1 cellular context compared by ENCODE assay signal in genomic region chr9:134267305-134268265, GRCh38.
TF ChIP-seq lines count a peak whose summit lies in the region.

No MANE protein-coding gene starts in this region.

TF ChIP-seq in WTC11, 78 proteins besides CTCF, POLR2A, EP300 and RAD21 (continued from another document):
- TF ChIP-seq AFF4 (CRISPR knock-in tag; IDR thresholded peaks at IDR 0.05; ENCODE audit: borderline replicate concordance): no peak
- TF ChIP-seq NFYB (CRISPR knock-in tag; conservative IDR thresholded peaks at IDR 0.05; ENCODE audit: low read depth): no peak
- TF ChIP-seq ATF6 (CRISPR knock-in tag; IDR thresholded peaks at IDR 0.05): no peak
- no peak for TF ChIP-seq IRF1 (CRISPR knock-in tag; IDR thresholded peaks at IDR 0.05)
- no peak for TF ChIP-seq ZNF317 (CRISPR knock-in tag; IDR thresholded peaks at IDR 0.05; ENCODE audit: borderline replicate concordance, low read depth)
- no peak for TF ChIP-seq RORB (CRISPR knock-in tag; IDR thresholded peaks at IDR 0.05)
- no peak for TF ChIP-seq ZNF671 (CRISPR knock-in tag; IDR thresholded peaks at IDR 0.05)
- no peak for TF ChIP-seq HMGXB4 (CRISPR knock-in tag; IDR thresholded peaks at IDR 0.05)
- no peak for TF ChIP-seq MAX (CRISPR knock-in tag; IDR thresholded peaks at IDR 0.05)
- TF ChIP-seq NR1H2 (CRISPR knock-in tag; IDR thresholded peaks at IDR 0.05): no peak
